21 cellular contexts compared by ENCODE assay signal in the genomic region with DNA sequence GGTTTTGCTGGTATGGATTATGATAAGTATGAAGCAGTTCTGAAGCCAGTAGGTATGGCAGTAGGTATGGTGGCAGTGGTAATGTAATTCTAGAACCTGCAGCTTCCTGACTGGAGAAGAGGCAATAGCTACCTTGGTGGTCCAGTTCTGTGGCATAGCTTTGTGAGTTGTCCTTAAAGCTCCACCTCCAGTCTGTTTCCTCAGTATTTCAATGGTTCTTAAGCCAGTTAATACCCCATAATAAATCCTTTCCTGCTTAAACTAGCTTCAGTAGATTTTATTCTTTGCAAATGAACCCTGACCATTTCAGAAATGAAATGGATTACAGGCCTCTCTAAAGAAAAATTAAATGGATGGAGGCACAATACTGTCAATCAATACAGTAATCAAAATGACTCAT.
DNase-seq lines count a peak whose midpoint lies in the region; ATAC-seq, FAIRE-seq and TF ChIP-seq lines count a peak whose summit lies in the region.
"Had no signal": no experiment of that assay in that cellular context is flagged by ENCODE, and none has a peak within 500 bp of the region (broad histone marks: within the 10 kb centered on the region; RNA-seq: fewer than 3 reads in every experiment).

No MANE protein-coding gene starts in this region.

- FAIRE-seq in D721Med (lab: Jason Lieb, UNC): peak; percentile 60
- FAIRE-seq: A549, GM12891, GM19239, H1 had no signal

- no peak overlapping the region for H3K4me3 ChIP-seq in A673 (ENCODE audit: low read depth, low read length, poor library complexity, severe bottlenecking)
- H3K4me3 ChIP-seq: A549; BLaER1 treated with 17β-estradiol and CSF1 and Interleukin-3, amounts not matched to agents 10 nM and 100 nM had no signal

- intact Hi-C loops in A673 (cut with micrococcal nuclease; ENCODE audit: unreplicated experiment): no loop called here

- peaks cover 24% of the 10 kb centered on the region for H3K4me1 ChIP-seq in A673 (ENCODE audit: insufficient read depth, low read length, poor library complexity, severe bottlenecking)
- H3K4me1 ChIP-seq: A549 had no signal

- H3K27me3 ChIP-seq in A673 (replicated peaks; ENCODE audit: insufficient read depth, low read depth, low read length, poor library complexity): no peaks in the 10 kb centered on the region
- H3K27me3 ChIP-seq: BE2C; BLaER1 treated with 17β-estradiol and CSF1 and Interleukin-3, amounts not matched to agents 10 nM and 100 nM had no signal

- TF ChIP-seq CTCF in A673 (conservative IDR thresholded peaks at IDR 0.05; ENCODE audit: low read depth, low read length): no peak
- no peak for TF ChIP-seq CTCF in D721Med (IDR thresholded peaks at IDR 0.05; ENCODE audit: insufficient read depth, missing control alignments)

- POLR2A ChIA-PET in A673 (lab: Charles Lee; ENCODE audit: low non-redundant PET): no interaction called here

- no peaks in the 10 kb centered on the region for H3K36me3 ChIP-seq in A673 (ENCODE audit: insufficient read depth, low read length, poor library complexity, severe bottlenecking)
- H3K36me3 ChIP-seq: BE2C; BLaER1 treated with 17β-estradiol and CSF1 and Interleukin-3, amounts not matched to agents 10 nM and 100 nM had no signal

- CTCF ChIA-PET in A673 (lab: Charles Lee): no interaction called here

- no peak overlapping the region for H3K27ac ChIP-seq in A673 (ENCODE audit: low read depth, low read length, poor library complexity, severe bottlenecking)
- H3K27ac ChIP-seq: A549; BLaER1 treated with 17β-estradiol and CSF1 and Interleukin-3, amounts not matched to agents 10 nM and 100 nM had no signal

- no TSS peak for BruUV-seq in A673 (replicated peaks; lab: Mats Ljungman, UMichigan)

- no peaks in the 10 kb centered on the region for H3K9me3 ChIP-seq in A673 (ENCODE audit: low read depth, low read length, poor library complexity, severe bottlenecking)
- H3K9me3 ChIP-seq: A549, BE2C had no signal

- ATAC-seq in esophagus mucosa (peak; percentile 91), GM18498 (IDR thresholded peaks at IDR 0.05; ENCODE audit: unreplicated experiment) (no peak), GM21367 (IDR thresholded peaks at IDR 0.05; ENCODE audit: unreplicated experiment) (no peak)
- ATAC-seq: A549 had no signal

- DNase-seq in A673 (ENCODE audit: low spot score) (peak; percentile 27), D721Med (ENCODE audit: insufficient read length, low spot score) (no peak), NCI-H82 (lab: John Stamatoyannopoulos, UW) (peak; percentile 51), ACHN (no peak)
- DNase-seq: 8988T; BE2C; CD4-positive, alpha-beta T cell; CD8-positive, alpha-beta memory T cell; DMS53; DMS79 treated with DMSO at 0.1 percent for 48 hours; GF-D8; H7; HCEC 1CT had no signal

- in situ Hi-C loops in ACHN (cut with HindIII; ENCODE audit: low pct_ligation_motif_present, low pct_unique_long_range_greater_than_20kb, low sequenced_read_pairs): no loop called here

Comparison
In these comparisons a context has a peak if more than half of its experiments do, and no peak if none do; other contexts are left out.
1. DNase-seq: peak in A673 (single experiment) and NCI-H82 (single experiment); none in D721Med (single experiment) and ACHN (single experiment).